29 cellular contexts compared by ENCODE assay signal in the genomic region with DNA sequence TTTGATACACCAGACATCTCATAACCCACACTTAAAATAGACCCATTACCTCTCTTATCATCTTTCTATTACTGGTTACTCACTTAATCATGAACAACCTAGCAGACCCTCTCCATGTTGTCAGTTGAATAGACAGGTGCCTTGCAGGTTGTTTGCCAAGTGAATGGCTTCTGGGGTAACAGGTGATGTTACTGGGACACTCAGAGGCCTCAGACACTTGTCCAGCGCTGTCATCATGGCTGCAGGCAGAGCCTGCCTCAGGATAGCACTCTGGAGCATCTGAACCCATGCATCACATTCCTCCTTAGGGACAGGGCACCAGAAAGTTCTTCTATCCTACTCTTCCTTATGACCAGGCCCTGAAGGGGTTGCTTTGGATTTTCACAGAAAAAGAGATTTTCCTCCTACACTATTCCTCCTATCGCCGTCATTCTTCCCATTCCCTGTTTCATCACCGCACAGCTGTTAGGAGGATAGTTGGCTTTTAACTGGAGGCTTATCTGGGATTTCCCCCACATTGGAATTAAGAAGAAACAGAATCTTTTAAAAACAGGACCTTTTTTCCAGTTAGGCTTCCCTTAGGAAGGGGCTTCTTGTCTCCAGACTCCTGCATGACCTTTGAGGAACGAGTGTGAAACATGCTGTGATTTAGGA.
"Had no signal": no experiment of that assay in that cellular context is flagged by ENCODE, and none has a peak within 500 bp of the region (broad histone marks: within the 10 kb centered on the region; RNA-seq: fewer than 3 reads in every experiment).

No MANE protein-coding gene starts in this region.

- H3K27me3 Mint-ChIP-seq: activated CD4-positive, alpha-beta memory T cell treated with anti-CD3 and anti-CD28 coated beads, Interleukin-2, amount 10 ng/mL, durations not matched to agents 7 days and 5 days; activated CD4-positive, alpha-beta T cell treated with anti-CD3 and anti-CD28 coated beads for 36 hours; activated naive CD8-positive, alpha-beta T cell; activated T-helper 17 cell treated with anti-CD3 and anti-CD28 coated beads, Interleukin-2, amount 50 U/mL, for 72 hours; T-helper 17 cell had no signal

- H3K27ac Mint-ChIP-seq: activated CD4-positive, alpha-beta memory T cell treated with anti-CD3 and anti-CD28 coated beads, Interleukin-2, amount 10 ng/mL, durations not matched to agents 7 days and 5 days; activated CD4-positive, alpha-beta T cell treated with anti-CD3 and anti-CD28 coated beads for 36 hours; activated naive CD4-positive, alpha-beta T cell treated with anti-CD3 and anti-CD28 coated beads for 36 hours; activated naive CD8-positive, alpha-beta T cell; activated T-helper 17 cell treated with anti-CD3 and anti-CD28 coated beads, Interleukin-2, amount 50 U/mL, for 72 hours; T-helper 17 cell had no signal

- DNase-seq: activated CD4-positive, alpha-beta memory T cell treated with anti-CD3 and anti-CD28 coated beads, Interleukin-2, amount 10 ng/mL, durations not matched to agents 7 days and 5 days; activated CD4-positive, alpha-beta T cell treated with anti-CD3 and anti-CD28 coated beads for 36 hours; activated CD4-positive, alpha-beta T cell treated with anti-CD3 and anti-CD28 coated beads, Interleukin-2, amount 50 U/mL, for 1 hour; activated gamma-delta T cell; activated naive CD4-positive, alpha-beta T cell treated with anti-CD3 and anti-CD28 coated beads for 36 hours; activated T-cell treated with anti-CD3 and anti-CD28 coated beads for 4 hours; activated T-cell treated with anti-CD3 and anti-CD28 coated beads, Interleukin-2, amount 50 U/mL, for 48 hours; anterior cingulate cortex; caudate nucleus; IMR-90; Kasumi-1; KBM-7; NCI-H1048; NCI-H146; NCI-H187 treated with DMSO at 0.1 percent for 48 hours; NCI-H2081 treated with DMSO at 0.1 percent for 48 hours; NCI-H2227 treated with DMSO at 0.1 percent for 48 hours; NCI-H446 treated with DMSO at 0.1 percent for 48 hours; NCI-H526; NCI-H774; NK-92 treated with Interleukin-12 subunit alpha and Interleukin-12 subunit beta, amount 100 ng/mL, for 24 hours; OCI-M1; RPMI8226; SHP77; T-helper 17 cell; T-helper 9 cell had no signal

- ATAC-seq: activated CD4-positive, alpha-beta T cell treated with anti-CD3 and anti-CD28 coated beads for 36 hours; activated T-helper 17 cell treated with anti-CD3 and anti-CD28 coated beads, Interleukin-2, amount 50 U/mL, for 72 hours; Panc1; T-helper 17 cell had no signal

- H3K4me3 Mint-ChIP-seq: activated CD4-positive, alpha-beta memory T cell treated with anti-CD3 and anti-CD28 coated beads, Interleukin-2, amount 10 ng/mL, durations not matched to agents 7 days and 5 days; activated CD4-positive, alpha-beta T cell treated with anti-CD3 and anti-CD28 coated beads for 36 hours; activated naive CD4-positive, alpha-beta T cell treated with anti-CD3 and anti-CD28 coated beads for 36 hours; activated naive CD8-positive, alpha-beta T cell; activated T-helper 17 cell treated with anti-CD3 and anti-CD28 coated beads, Interleukin-2, amount 50 U/mL, for 72 hours; T-helper 17 cell had no signal

- H3K9me3 Mint-ChIP-seq: activated CD4-positive, alpha-beta memory T cell treated with anti-CD3 and anti-CD28 coated beads, Interleukin-2, amount 10 ng/mL, durations not matched to agents 7 days and 5 days; activated naive CD4-positive, alpha-beta T cell treated with anti-CD3 and anti-CD28 coated beads for 36 hours; activated T-helper 17 cell treated with anti-CD3 and anti-CD28 coated beads, Interleukin-2, amount 50 U/mL, for 72 hours had no signal

- H3K4me1 Mint-ChIP-seq: activated CD4-positive, alpha-beta memory T cell treated with anti-CD3 and anti-CD28 coated beads, Interleukin-2, amount 10 ng/mL, durations not matched to agents 7 days and 5 days; activated CD4-positive, alpha-beta T cell treated with anti-CD3 and anti-CD28 coated beads for 36 hours; activated T-helper 17 cell treated with anti-CD3 and anti-CD28 coated beads, Interleukin-2, amount 50 U/mL, for 72 hours had no signal
